8 cellular contexts compared by ENCODE assay signal in the genomic region with DNA sequence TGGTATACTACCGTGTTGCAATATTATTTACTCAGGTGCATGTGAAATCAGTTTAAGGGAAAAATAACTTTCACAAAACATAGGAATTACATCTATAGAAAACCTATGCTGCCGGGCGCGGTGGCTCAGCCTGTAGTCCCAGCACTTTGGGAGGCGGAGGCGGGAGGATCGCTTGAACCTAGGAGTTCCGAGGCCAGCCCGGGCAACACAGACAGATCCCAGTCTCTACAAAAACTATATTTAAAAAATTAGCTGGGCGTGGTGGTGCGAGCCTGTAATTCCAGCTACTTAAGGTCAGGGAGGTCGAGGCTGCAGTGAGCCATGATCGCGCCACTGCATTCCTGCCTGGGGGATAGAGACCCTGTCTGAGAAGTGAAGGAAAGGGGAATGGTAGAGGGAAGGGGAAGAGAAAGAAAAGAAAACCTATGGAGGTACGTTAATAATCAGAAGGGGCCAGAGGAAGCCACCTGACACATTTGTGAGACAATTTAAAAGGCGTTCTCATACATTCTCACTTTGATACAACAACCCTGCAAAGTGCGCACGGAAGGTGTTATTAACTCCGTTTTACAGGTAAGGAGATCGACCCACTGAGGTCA. TPM values are rescaled to one million over a fixed set of nuclear protein-coding genes. Genes with fewer than 3 reads are reported as not detected.
A peak's percentile ranks its signal among the peaks of the same experiment; 100 is the strongest.
DNase-seq lines count a peak whose midpoint lies in the region; ATAC-seq and TF ChIP-seq lines count a peak whose summit lies in the region.

No MANE protein-coding gene starts in this region.

- H3K4me1 Mint-ChIP-seq in CD14-positive monocyte (peaks cover 36% of the 10 kb centered on the region), endodermal cell (peaks cover 10% of the 10 kb centered on the region), nephron (peaks cover 20% of the 10 kb centered on the region)

- H3K9me3 Mint-ChIP-seq in CD14-positive monocyte = peaks cover 3 to 11% (median 8%) of the 10 kb centered on the region in 7 donors
- peaks cover 17% of the 10 kb centered on the region for H3K9me3 Mint-ChIP-seq in endodermal cell
- H3K9me3 Mint-ChIP-seq in nephron = peaks cover 14% of the 10 kb centered on the region

- H3K36me3 Mint-ChIP-seq in CD14-positive monocyte (peaks cover 14 to 21% of the 10 kb centered on the region in 2 donors), endodermal cell (ENCODE audit: low read depth) (peaks cover 8% of the 10 kb centered on the region), nephron (ENCODE audit: low read depth) (peaks cover 4% of the 10 kb centered on the region)

- 20 to 37% methylated on average over 6 to 19 of the region's 20 CpGs for WGBS in endodermal cell (ENCODE audit: insufficient coverage in 1 of 2, insufficient read length in 1 of 2), 2 experiments

- peaks cover 9% of the 10 kb centered on the region for H3K36me3 ChIP-seq in endodermal cell (ENCODE audit: control insufficient read depth, insufficient read depth, low read length)

- H3K27me3 Mint-ChIP-seq in CD14-positive monocyte (ENCODE audit: low read depth in 3 of 3) = peaks cover 0 to 6% (median 0%) of the 10 kb centered on the region in 3 donors
- H3K27me3 Mint-ChIP-seq in endodermal cell (ENCODE audit: insufficient read depth) = peaks cover 28% of the 10 kb centered on the region
- peaks cover 30% of the 10 kb centered on the region for H3K27me3 Mint-ChIP-seq in nephron (ENCODE audit: low read depth)

- H3K9ac ChIP-seq in endodermal cell (ENCODE audit: extremely low read depth, low read length, poor library complexity, severe bottlenecking) = peak overlapping the region; percentile 68

- no peak for TF ChIP-seq POLR2A in GM18505 (IDR thresholded peaks at IDR 0.05; ENCODE audit: borderline replicate concordance, extremely low read depth, insufficient read depth, insufficient read length)

- peaks cover 3% of the 10 kb centered on the region for H3K4me1 ChIP-seq in endodermal cell (ENCODE audit: control insufficient read depth, insufficient read depth, low read length)

- intact Hi-C loops in CD14-positive monocyte (cut with micrococcal nuclease) = no loop called here

- H3K27ac Mint-ChIP-seq in CD14-positive monocyte = peak overlapping the region; percentile 75 to 95 (median 90)
- H3K27ac Mint-ChIP-seq in endodermal cell = peak overlapping the region; percentile 79
- peak overlapping the region; percentile 62 to 91 (median 86) for H3K27ac Mint-ChIP-seq in nephron

- ATAC-seq in GM19395 (IDR thresholded peaks at IDR 0.05; ENCODE audit: unreplicated experiment) (no peak), GM18909 (IDR thresholded peaks at IDR 0.05; ENCODE audit: poor library complexity, unreplicated experiment) (no peak), HG03460 (IDR thresholded peaks at IDR 0.05; ENCODE audit: unreplicated experiment) (no peak), GM18505 (IDR thresholded peaks at IDR 0.05; ENCODE audit: unreplicated experiment) (no peak)

- H3K27ac ChIP-seq in endodermal cell (ENCODE audit: low read depth, low read length) = no peak overlapping the region

- TF ChIP-seq CTCF in CD14-positive monocyte (IDR thresholded peaks at IDR 0.05) (no peak), endodermal cell (conservative IDR thresholded peaks at IDR 0.05) (no peak), nephron (IDR thresholded peaks at IDR 0.05; ENCODE audit: unreplicated experiment in 3 of 3) (no peak)

- H3K4me3 Mint-ChIP-seq in CD14-positive monocyte (peak overlapping the region; percentile 86 to 89), endodermal cell (peak overlapping the region; percentile 72), nephron (peak overlapping the region; percentile 86 to 97 (median 90))

- peaks cover 15% of the 10 kb centered on the region for H3K9me3 ChIP-seq in endodermal cell (ENCODE audit: control insufficient read depth, low read length)

- H3K27me3 ChIP-seq in endodermal cell (ENCODE audit: control insufficient read depth, insufficient read depth, low read length, poor library complexity, severe bottlenecking) = peaks cover 16% of the 10 kb centered on the region

- H3K4me3 ChIP-seq in endodermal cell (ENCODE audit: low read length) = peak overlapping the region; percentile 91

- DNase-seq in CD14-positive monocyte (ENCODE audit: low spot score) (no peak), NCI-H774 (lab: John Stamatoyannopoulos, UW) (peak; percentile 4), endodermal cell (peak; percentile 54)

RNA-seq across cellular contexts. Expression of a gene that starts 0.5 kb away (rescaled TPM):
- polyA plus RNA-seq in CD14-positive monocyte = 10 to 100 TPM; 10.5 to 10.8 TPM
- 10 to 100 TPM in 1 of 2 donors, 1 to 10 TPM in 1; 8.1 to 10.2 TPM for total RNA-seq in endodermal cell
- 4.8 TPM for polyA plus RNA-seq in endodermal cell (2013, experiment 1 of 2)
- polyA plus RNA-seq in endodermal cell (2013, experiment 2 of 2) = 4.4 TPM

RNA-seq across cellular contexts. Expression of a gene that starts 27.1 kb away (rescaled TPM):
- polyA plus RNA-seq in CD14-positive monocyte = 1 to 10 TPM; 5.1 to 6.3 TPM
- 10 to 100 TPM; 30.3 to 30.9 TPM for total RNA-seq in endodermal cell
- polyA plus RNA-seq in endodermal cell (2013, experiment 1 of 2) = 14.4 TPM
- polyA plus RNA-seq in endodermal cell (2013, experiment 2 of 2) = 14.5 TPM

RNA-seq across cellular contexts. Expression of a gene that starts 52.3 kb away (rescaled TPM):
- 100 to 1,000 TPM; 196 to 205 TPM for polyA plus RNA-seq in CD14-positive monocyte
- total RNA-seq in endodermal cell = 10 to 100 TPM; 25.7 to 43.5 TPM
- polyA plus RNA-seq in endodermal cell (2013, experiment 1 of 2) = 38.2 TPM
- polyA plus RNA-seq in endodermal cell (2013, experiment 2 of 2) = 33.9 TPM
